ENCODE assay signal across 25 cellular contexts in genomic region chr19:17515408-17516149, GRCh38. TPM values are rescaled to one million over a fixed set of nuclear protein-coding genes. Genes with fewer than 3 reads are reported as not detected.
DNase-seq lines count a peak whose midpoint lies in the region; ATAC-seq, FAIRE-seq and TF ChIP-seq lines count a peak whose summit lies in the region.
"Had no signal": no experiment of that assay in that cellular context is flagged by ENCODE, and none has a peak within 500 bp of the region (broad histone marks: within the 10 kb centered on the region; RNA-seq: fewer than 3 reads in every experiment).

No MANE protein-coding gene starts in this region.

- H3K9me3 Mint-ChIP-seq in nephron progenitor cell (peaks cover 30% of the 10 kb centered on the region), immature natural killer cell (peaks cover 0 to 9% (median 0%) of the 10 kb centered on the region in 6 donors)
- peaks cover 8% of the 10 kb centered on the region for H3K9me3 Mint-ChIP-seq in activated naive CD4-positive, alpha-beta T cell treated with anti-CD3 and anti-CD28 coated beads, Interleukin-2, amount 10 ng/mL, durations not matched to agents 7 days and 5 days

- TF ChIP-seq EP300 in HepG2 (IDR thresholded peaks at IDR 0.05; ENCODE audit: low read depth in 2 of 2, low read length in 2 of 2) (no peak), HepG2 (CRISPR knock-in tag; IDR thresholded peaks at IDR 0.05; ENCODE audit: borderline replicate concordance) (no peak)

- H3K27ac Mint-ChIP-seq in nephron progenitor cell, result peak overlapping the region; percentile 25
- no peak overlapping the region for H3K27ac Mint-ChIP-seq in activated naive CD4-positive, alpha-beta T cell treated with anti-CD3 and anti-CD28 coated beads, Interleukin-2, amount 10 ng/mL, durations not matched to agents 7 days and 5 days
- no peak overlapping the region for H3K27ac Mint-ChIP-seq in immature natural killer cell
- H3K27ac Mint-ChIP-seq: GM23338 had no signal

- no peak overlapping the region for H2AFZ ChIP-seq in HepG2 (ENCODE audit: low read length)
- H2AFZ ChIP-seq: GM23338 had no signal

- H3K4me1 ChIP-seq in HepG2 (ENCODE audit: insufficient read depth, low read length) (peaks cover 19% of the 10 kb centered on the region), right lobe of liver (peaks cover 0 to 9% (median under 1%) of the 10 kb centered on the region in 4 donors), adrenal gland (replicated peaks in 1 of 2) (peaks cover 9 to 10% of the 10 kb centered on the region in 2 donors)

- no peak for FAIRE-seq in HepG2 (lab: Jason Lieb, UNC)

- 85% methylated on average over 10 of the region's 15 CpGs for WGBS in HepG2 (ENCODE audit: low lambda C conversion rate)
- 85% methylated on average over 9 of the region's 15 CpGs for WGBS in right lobe of liver (ENCODE audit: insufficient coverage, low coverage, low lambda C conversion rate, missing lambda C conversion rate)
- 61 to 82% (median 67%) methylated on average over 5 to 15 of the region's 15 CpGs for WGBS in adrenal gland, 4 donors

- TF ChIP-seq POLR2A in HepG2 (IDR thresholded peaks at IDR 0.05; ENCODE audit: insufficient read depth in 1 of 2, low read depth in 2 of 2, low read length in 2 of 2) (no peak), right lobe of liver (IDR thresholded peaks at IDR 0.05) (no peak), adrenal gland (IDR thresholded peaks at IDR 0.05) (no peak)

- H3K36me3 ChIP-seq in HepG2 (replicated peaks in 1 of 2; ENCODE audit: control insufficient read depth in 1 of 2, insufficient read depth in 2 of 2, low read length in 2 of 2) (peaks cover 0 to 2% of the 10 kb centered on the region in 2 experiments; a peak in 1 of 5 replicates), right lobe of liver (peaks cover 0 to 5% (median 2%) of the 10 kb centered on the region in 4 donors), adrenal gland (replicated peaks in 1 of 2) (peaks cover 0 to 11% of the 10 kb centered on the region in 2 donors)

- no peak for TF ChIP-seq RAD21 in HepG2 (CRISPR knock-in tag; IDR thresholded peaks at IDR 0.05)

- H3K79me2 ChIP-seq in HepG2 (ENCODE audit: insufficient read depth, low read length), result peaks cover 7% of the 10 kb centered on the region

- POLR2A ChIA-PET in HepG2 (lab: Yijun Ruan, JAX), result interaction anchor here (1.2 to 2.2 kb wide), 2 partner anchors 14 to 16 kb away, joined by 4 to 7 read pairs; no protein-coding TSS in a partner anchor

- ATAC-seq in HepG2 (no peak), right lobe of liver (no peak), GM21515 (IDR thresholded peaks at IDR 0.05; ENCODE audit: unreplicated experiment) (no peak)
- ATAC-seq: GM23338, Panc1 had no signal

- no peaks in the 10 kb centered on the region for H4K20me1 ChIP-seq in HepG2 (ENCODE audit: insufficient read depth, low read length)

- in situ Hi-C loops in HepG2 (cut with HindIII; ENCODE audit: extremely low pct_ligation_motif_present, low pct_unique_long_range_greater_than_20kb), result no loop called here

- H3K4me3 ChIP-seq in HepG2 (replicated peaks in 1 of 3; ENCODE audit: insufficient read depth in 1 of 3, low read depth in 2 of 3, low read length in 3 of 3), result no peak overlapping the region
- no peak overlapping the region for H3K4me3 ChIP-seq in right lobe of liver
- H3K4me3 ChIP-seq in adrenal gland, result no peak overlapping the region
- H3K4me3 ChIP-seq: GM23338, SJSA1 had no signal

- H3K36me3 Mint-ChIP-seq in nephron progenitor cell (ENCODE audit: low read depth), result peaks cover 60% of the 10 kb centered on the region
- peaks cover 42% of the 10 kb centered on the region for H3K36me3 Mint-ChIP-seq in activated naive CD4-positive, alpha-beta T cell treated with anti-CD3 and anti-CD28 coated beads, Interleukin-2, amount 10 ng/mL, durations not matched to agents 7 days and 5 days
- peaks cover 6 to 15% (median 12%) of the 10 kb centered on the region in 3 donors for H3K36me3 Mint-ChIP-seq in immature natural killer cell

- intact Hi-C loops in HepG2 (cut with micrococcal nuclease; ENCODE audit: unreplicated experiment), result no loop called here
- intact Hi-C loops in right lobe of liver (cut with DNase I), result no loop called here
- intact Hi-C loops in adrenal gland (cut with DNase I), result no loop called here

- H3K27ac ChIP-seq in HepG2 (ENCODE audit: extremely low read length, insufficient read depth, low read length) (no peak overlapping the region), right lobe of liver (no peak overlapping the region), adrenal gland (no peak overlapping the region)
- H3K27ac ChIP-seq: SJSA1 had no signal

- H3K9me3 ChIP-seq in HepG2 (ENCODE audit: low read length), result 0 out of 2 replicates have a peak, but pooled peaks cover 5% of the 10 kb centered on the region
- H3K9me3 ChIP-seq in right lobe of liver, result no peaks in the 10 kb centered on the region
- no peaks in the 10 kb centered on the region for H3K9me3 ChIP-seq in adrenal gland (replicated peaks in 1 of 3)

- H3K9ac ChIP-seq in HepG2 (ENCODE audit: insufficient read depth, low read depth, low read length), result no peak overlapping the region

- CTCF ChIA-PET in HepG2 (lab: Yijun Ruan, JAX; ENCODE audit: low intra/inter-chr PET ratio, low total read pairs), result no interaction called here
- CTCF ChIA-PET in activated naive CD4-positive, alpha-beta T cell treated with anti-CD3 and anti-CD28 coated beads, Interleukin-2, amount 10 ng/mL, durations not matched to agents 7 days and 5 days (lab: Charles Lee), result no interaction called here

- H3K27me3 Mint-ChIP-seq in nephron progenitor cell (ENCODE audit: low read depth, poor library complexity), result peaks cover 3% of the 10 kb centered on the region
- no peaks in the 10 kb centered on the region for H3K27me3 Mint-ChIP-seq in activated naive CD4-positive, alpha-beta T cell treated with anti-CD3 and anti-CD28 coated beads, Interleukin-2, amount 10 ng/mL, durations not matched to agents 7 days and 5 days
- peaks cover 8 to 11% (median 11%) of the 10 kb centered on the region in 3 donors for H3K27me3 Mint-ChIP-seq in immature natural killer cell (ENCODE audit: low read depth in 3 of 3)

- BruUV-seq in HepG2 (replicated peaks; lab: Mats Ljungman, UMichigan), result no TSS peak

- H3K4me2 ChIP-seq in HepG2 (ENCODE audit: low read depth, low read length), result no peak overlapping the region
- H3K4me2 ChIP-seq: GM23338 had no signal

- H3K27me3 ChIP-seq in HepG2 (ENCODE audit: control insufficient read depth in 1 of 2, insufficient read depth in 2 of 2, low read length in 2 of 2) (no peaks in the 10 kb centered on the region; a peak in 1 of 5 replicates), right lobe of liver (no peaks in the 10 kb centered on the region), adrenal gland (no peaks in the 10 kb centered on the region)
- H3K27me3 ChIP-seq: SJSA1 had no signal

- H3K4me1 Mint-ChIP-seq in nephron progenitor cell, result peaks cover 25% of the 10 kb centered on the region
- H3K4me1 Mint-ChIP-seq in activated naive CD4-positive, alpha-beta T cell treated with anti-CD3 and anti-CD28 coated beads, Interleukin-2, amount 10 ng/mL, durations not matched to agents 7 days and 5 days, result peaks cover 24% of the 10 kb centered on the region
- H3K4me1 Mint-ChIP-seq in immature natural killer cell, result peaks cover 23 to 27% of the 10 kb centered on the region in 2 donors

- no peak for DNase-seq in HepG2 (ENCODE audit: low spot score)
- no peak for DNase-seq in right lobe of liver
- DNase-seq in adrenal gland, result peak; percentile 43 to 73 (median 60)
- no peak for DNase-seq in nephron progenitor cell
- no peak for DNase-seq in 8988T
- no peak for DNase-seq in activated naive CD4-positive, alpha-beta T cell treated with anti-CD3 and anti-CD28 coated beads, Interleukin-2, amount 10 ng/mL, durations not matched to agents 7 days and 5 days
- no peak for DNase-seq in immature natural killer cell
- DNase-seq: AML-193, DMS79, HCEC 1CT, Kasumi-1, NCI-H1694, NCI-H2081, NCI-H2171, NCI-H345, NCI-H524 treated with DMSO at 0.1 percent for 48 hours, NCI-H82 had no signal

- TF ChIP-seq CTCF in HepG2 (CRISPR knock-in tag; IDR thresholded peaks at IDR 0.05), result no peak
- no peak for TF ChIP-seq CTCF in right lobe of liver (IDR thresholded peaks at IDR 0.05)
- no peak for TF ChIP-seq CTCF in adrenal gland (IDR thresholded peaks at IDR 0.05)
- TF ChIP-seq CTCF in nephron progenitor cell (IDR thresholded peaks at IDR 0.05), result no peak

- no peak overlapping the region for H3K4me3 Mint-ChIP-seq in nephron progenitor cell
- no peak overlapping the region for H3K4me3 Mint-ChIP-seq in activated naive CD4-positive, alpha-beta T cell treated with anti-CD3 and anti-CD28 coated beads, Interleukin-2, amount 10 ng/mL, durations not matched to agents 7 days and 5 days
- H3K4me3 Mint-ChIP-seq in immature natural killer cell, result no peak overlapping the region
- H3K4me3 Mint-ChIP-seq: CD14-positive monocyte, GM23338 had no signal

RNA-seq across cellular contexts. Expression of gene PGLS, which starts 4.1 kb away (rescaled TPM):
- 33.8 and 36.7 TPM in 2 replicates for total RNA-seq in HepG2 (2016; rRNA removed; fragmentation: Illumina TruSeq; extraction: Trizol)
- 28.7 and 30.6 TPM in 2 replicates for total RNA-seq in HepG2 (2016; cell fraction: cytosol; rRNA removed; fragmentation: Illumina TruSeq; extraction: Trizol; ENCODE audit: low read depth)
- 31.6 and 33.6 TPM in 2 replicates for total RNA-seq in HepG2 (2016; cell fraction: insoluble cytoplasmic fraction; rRNA removed; fragmentation: Illumina TruSeq; extraction: Trizol)
- 36.0 and 41.5 TPM in 2 replicates for total RNA-seq in HepG2 (2016; cell fraction: membrane; rRNA removed; fragmentation: Illumina TruSeq; extraction: Trizol)
- 18.4 and 23.5 TPM in 2 replicates for total RNA-seq in HepG2 (2016; cell fraction: nucleus; rRNA removed; fragmentation: Illumina TruSeq; extraction: Trizol)
- polyA plus RNA-seq in HepG2 (2011; rRNA removed), result 43.8 and 49.1 TPM in 2 replicates
- 33.3 and 59.8 TPM in 2 replicates for polyA plus RNA-seq in HepG2 (2011; cell fraction: cytosol; rRNA removed)
- 74.2 and 74.7 TPM in 2 replicates for polyA plus RNA-seq in HepG2 (2011; cell fraction: nucleus; rRNA removed)
- 26.9 and 37.3 TPM in 2 replicates for polyA plus RNA-seq in HepG2 (2012)
- polyA plus RNA-seq in HepG2 (2016; cell fraction: cytosol; fragmentation: Illumina TruSeq; extraction: Trizol; ENCODE audit: low read depth), result 48.8 and 52.7 TPM in 2 replicates
- 50.4 and 56.4 TPM in 2 replicates for polyA plus RNA-seq in HepG2 (2016; cell fraction: insoluble cytoplasmic fraction; fragmentation: Illumina TruSeq; extraction: Trizol; ENCODE audit: low read depth)
- 55.3 and 57.7 TPM in 2 replicates for polyA plus RNA-seq in HepG2 (2016; cell fraction: membrane; fragmentation: Illumina TruSeq; extraction: Trizol; ENCODE audit: low read depth)
- 47.8 and 49.3 TPM in 2 replicates for polyA plus RNA-seq in HepG2 (2016; cell fraction: nucleus; fragmentation: Illumina TruSeq; extraction: Trizol; ENCODE audit: insufficient read depth, low read depth)
- 83.1 and 129 TPM in 2 replicates for polyA minus RNA-seq in HepG2 (2011; rRNA and poly(A)+ RNA removed; ENCODE audit: low replicate concordance)
- 36.2 and 38.6 TPM in 2 replicates for polyA minus RNA-seq in HepG2 (2011; cell fraction: cytosol; rRNA and poly(A)+ RNA removed)
- polyA minus RNA-seq in HepG2 (2011; cell fraction: nucleus; rRNA and poly(A)+ RNA removed), result 19.7 and 23.1 TPM in 2 replicates
- total RNA-seq in right lobe of liver, result 10 to 100 TPM; 31.7 to 60.0 (median 38.8) TPM
- total RNA-seq in adrenal gland, result 100 to 1,000 TPM in 7 of 8 donors, 10 to 100 TPM in 1; 80.4 to 181 (median 129) TPM
- 100 to 1,000 TPM in 2 of 3 donors, 10 to 100 TPM in 1; 36.1 to 200 (median 134) TPM for polyA plus RNA-seq in adrenal gland
- polyA plus RNA-seq in immature natural killer cell, result 100 to 1,000 TPM in 2 of 3 donors, 10 to 100 TPM in 1; 65.3 to 118 (median 107) TPM

RNA-seq across cellular contexts. Expression of gene COLGALT1, which starts 39.9 kb away (rescaled TPM):
- total RNA-seq in HepG2 (2016; rRNA removed; fragmentation: Illumina TruSeq; extraction: Trizol) (33.3 and 58.0 TPM in 2 replicates), right lobe of liver (10 to 100 TPM; 23.2 to 36.8 (median 31.1) TPM), adrenal gland (10 to 100 TPM; 38.3 to 79.1 (median 61.6) TPM)
- total RNA-seq in HepG2 (2016; cell fraction: cytosol; rRNA removed; fragmentation: Illumina TruSeq; extraction: Trizol; ENCODE audit: low read depth), result 9.3 and 10.3 TPM in 2 replicates
- total RNA-seq in HepG2 (2016; cell fraction: insoluble cytoplasmic fraction; rRNA removed; fragmentation: Illumina TruSeq; extraction: Trizol), result 33.6 and 57.7 TPM in 2 replicates
- total RNA-seq in HepG2 (2016; cell fraction: membrane; rRNA removed; fragmentation: Illumina TruSeq; extraction: Trizol), result 32.5 and 35.6 TPM in 2 replicates
- 53.1 and 65.6 TPM in 2 replicates for total RNA-seq in HepG2 (2016; cell fraction: nucleus; rRNA removed; fragmentation: Illumina TruSeq; extraction: Trizol)
- polyA plus RNA-seq in HepG2 (2011; rRNA removed) (196 and 211 TPM in 2 replicates), adrenal gland (10 to 100 TPM; 30.7 to 81.0 (median 39.8) TPM), immature natural killer cell (10 to 100 TPM; 16.9 to 26.8 (median 22.6) TPM)
- 111 and 141 TPM in 2 replicates for polyA plus RNA-seq in HepG2 (2011; cell fraction: cytosol; rRNA removed)
- polyA plus RNA-seq in HepG2 (2011; cell fraction: nucleus; rRNA removed), result 153 and 157 TPM in 2 replicates
- polyA plus RNA-seq in HepG2 (2012), result 58.7 and 87.4 TPM in 2 replicates
- polyA plus RNA-seq in HepG2 (2016; cell fraction: cytosol; fragmentation: Illumina TruSeq; extraction: Trizol; ENCODE audit: low read depth), result 9.2 and 9.8 TPM in 2 replicates
- 35.7 and 38.2 TPM in 2 replicates for polyA plus RNA-seq in HepG2 (2016; cell fraction: insoluble cytoplasmic fraction; fragmentation: Illumina TruSeq; extraction: Trizol; ENCODE audit: low read depth)
- 23.4 and 28.7 TPM in 2 replicates for polyA plus RNA-seq in HepG2 (2016; cell fraction: membrane; fragmentation: Illumina TruSeq; extraction: Trizol; ENCODE audit: low read depth)
- 111 TPM in 2 replicates for polyA plus RNA-seq in HepG2 (2016; cell fraction: nucleus; fragmentation: Illumina TruSeq; extraction: Trizol; ENCODE audit: insufficient read depth, low read depth)
- 360 and 644 TPM in 2 replicates for polyA minus RNA-seq in HepG2 (2011; rRNA and poly(A)+ RNA removed; ENCODE audit: low replicate concordance)
- polyA minus RNA-seq in HepG2 (2011; cell fraction: cytosol; rRNA and poly(A)+ RNA removed), result 74.1 and 77.3 TPM in 2 replicates
- polyA minus RNA-seq in HepG2 (2011; cell fraction: nucleus; rRNA and poly(A)+ RNA removed), result 32.0 and 33.2 TPM in 2 replicates

RNA-seq across cellular contexts. Expression of gene SLC27A1, which starts 45.3 kb away (rescaled TPM):
- total RNA-seq in HepG2 (2016; rRNA removed; fragmentation: Illumina TruSeq; extraction: Trizol), result 1.7 and 4.1 TPM in 2 replicates
- 0.71 and 0.79 TPM in 2 replicates for total RNA-seq in HepG2 (2016; cell fraction: cytosol; rRNA removed; fragmentation: Illumina TruSeq; extraction: Trizol; ENCODE audit: low read depth)
- 1.7 and 4.7 TPM in 2 replicates for total RNA-seq in HepG2 (2016; cell fraction: insoluble cytoplasmic fraction; rRNA removed; fragmentation: Illumina TruSeq; extraction: Trizol)
- total RNA-seq in HepG2 (2016; cell fraction: membrane; rRNA removed; fragmentation: Illumina TruSeq; extraction: Trizol), result 1.8 and 2.2 TPM in 2 replicates
- 4.2 and 7.1 TPM in 2 replicates for total RNA-seq in HepG2 (2016; cell fraction: nucleus; rRNA removed; fragmentation: Illumina TruSeq; extraction: Trizol)
- polyA plus RNA-seq in HepG2 (2011; rRNA removed), result 8.7 and 8.8 TPM in 2 replicates
- 5.6 and 8.5 TPM in 2 replicates for polyA plus RNA-seq in HepG2 (2011; cell fraction: cytosol; rRNA removed)
- 30.2 and 36.7 TPM in 2 replicates for polyA plus RNA-seq in HepG2 (2011; cell fraction: nucleus; rRNA removed)
- 4.1 and 6.3 TPM in 2 replicates for polyA plus RNA-seq in HepG2 (2012)
- 0.52 and 0.53 TPM in 2 replicates for polyA plus RNA-seq in HepG2 (2016; cell fraction: cytosol; fragmentation: Illumina TruSeq; extraction: Trizol; ENCODE audit: low read depth)
- polyA plus RNA-seq in HepG2 (2016; cell fraction: insoluble cytoplasmic fraction; fragmentation: Illumina TruSeq; extraction: Trizol; ENCODE audit: low read depth), result 1.3 and 1.7 TPM in 2 replicates
- 0.94 and 1.2 TPM in 2 replicates for polyA plus RNA-seq in HepG2 (2016; cell fraction: membrane; fragmentation: Illumina TruSeq; extraction: Trizol; ENCODE audit: low read depth)
- polyA plus RNA-seq in HepG2 (2016; cell fraction: nucleus; fragmentation: Illumina TruSeq; extraction: Trizol; ENCODE audit: insufficient read depth, low read depth), result 9.9 and 10.8 TPM in 2 replicates
- 1.1 and 18.4 TPM in 2 replicates for polyA minus RNA-seq in HepG2 (2011; rRNA and poly(A)+ RNA removed; ENCODE audit: low replicate concordance)
- 7.5 and 11.5 TPM in 2 replicates for polyA minus RNA-seq in HepG2 (2011; cell fraction: cytosol; rRNA and poly(A)+ RNA removed)
- polyA minus RNA-seq in HepG2 (2011; cell fraction: nucleus; rRNA and poly(A)+ RNA removed), result 5.5 and 9.3 TPM in 2 replicates
- total RNA-seq in right lobe of liver, result 10 to 100 TPM in 1 of 6 experiments, 1 to 10 TPM in 5; 5.1 to 12.3 (median 6.1) TPM
- 100 to 1,000 TPM in 1 of 8 donors, 10 to 100 TPM in 7; 22.1 to 107 (median 56.8) TPM for total RNA-seq in adrenal gland
- polyA plus RNA-seq in adrenal gland, result 10 to 100 TPM in 2 of 3 donors, 1 to 10 TPM in 1; 6.8 to 78.8 (median 33.3) TPM
- 10 to 100 TPM in 2 of 3 donors, 1 to 10 TPM in 1; 9.7 to 15.9 (median 15.3) TPM for polyA plus RNA-seq in immature natural killer cell

RNA-seq across cellular contexts. Expression of gene NXNL1, which starts 54.9 kb away (rescaled TPM):
- total RNA-seq in HepG2 (2016; rRNA removed; fragmentation: Illumina TruSeq; extraction: Trizol), result not detected in 2 replicates
- not detected in 2 replicates for total RNA-seq in HepG2 (2016; cell fraction: cytosol; rRNA removed; fragmentation: Illumina TruSeq; extraction: Trizol; ENCODE audit: low read depth)
- not detected in 2 replicates for total RNA-seq in HepG2 (2016; cell fraction: insoluble cytoplasmic fraction; rRNA removed; fragmentation: Illumina TruSeq; extraction: Trizol)
- not detected in 2 replicates for total RNA-seq in HepG2 (2016; cell fraction: membrane; rRNA removed; fragmentation: Illumina TruSeq; extraction: Trizol)
- total RNA-seq in HepG2 (2016; cell fraction: nucleus; rRNA removed; fragmentation: Illumina TruSeq; extraction: Trizol), result not detected in 2 replicates
- polyA plus RNA-seq in HepG2 (2011; rRNA removed), result not detected in 2 replicates
- not detected in 2 replicates for polyA plus RNA-seq in HepG2 (2011; cell fraction: cytosol; rRNA removed)
- polyA plus RNA-seq in HepG2 (2011; cell fraction: nucleus; rRNA removed), result not detected in 2 replicates
- not detected in 2 replicates for polyA plus RNA-seq in HepG2 (2012)
- polyA plus RNA-seq in HepG2 (2016; cell fraction: cytosol; fragmentation: Illumina TruSeq; extraction: Trizol; ENCODE audit: low read depth), result not detected in 2 replicates
- polyA plus RNA-seq in HepG2 (2016; cell fraction: insoluble cytoplasmic fraction; fragmentation: Illumina TruSeq; extraction: Trizol; ENCODE audit: low read depth), result not detected in 2 replicates
- polyA plus RNA-seq in HepG2 (2016; cell fraction: membrane; fragmentation: Illumina TruSeq; extraction: Trizol; ENCODE audit: low read depth), result not detected in 2 replicates
- polyA plus RNA-seq in HepG2 (2016; cell fraction: nucleus; fragmentation: Illumina TruSeq; extraction: Trizol; ENCODE audit: insufficient read depth, low read depth), result not detected in 2 replicates
- polyA minus RNA-seq in HepG2 (2011; rRNA and poly(A)+ RNA removed; ENCODE audit: low replicate concordance), result not detected in 2 replicates
- polyA minus RNA-seq in HepG2 (2011; cell fraction: cytosol; rRNA and poly(A)+ RNA removed), result not detected in 2 replicates
- not detected in 2 replicates for polyA minus RNA-seq in HepG2 (2011; cell fraction: nucleus; rRNA and poly(A)+ RNA removed)
- total RNA-seq in right lobe of liver, result not detected
- 1 to 10 TPM in 2 of 8 donors, under 1 TPM in 3, not detected in 3; 0.41 to 2.7 (median 0.92) TPM for total RNA-seq in adrenal gland
- polyA plus RNA-seq in adrenal gland, result 1 to 10 TPM in 2 of 3 donors, not detected in 1; 2.6 to 4.8 TPM
- polyA plus RNA-seq in immature natural killer cell, result not detected
- total RNA-seq: A172, GM23338, MCF 10A, SJSA1 had no signal
- polyA plus RNA-seq: AG04450, CD14-positive monocyte, GM23338 had no signal

Comparison
In these comparisons a context has a peak if more than half of its experiments do, and no peak if none do; other contexts are left out.
1. DNase-seq: peak in adrenal gland (7 of 7); none in HepG2 (single experiment), right lobe of liver (0 of 3), nephron progenitor cell (single experiment), 8988T (single experiment), activated naive CD4-positive, alpha-beta T cell treated with anti-CD3 and anti-CD28 coated beads, Interleukin-2, amount 10 ng/mL, durations not matched to agents 7 days and 5 days (single experiment) and immature natural killer cell (0 of 3).